23 cellular contexts compared by ENCODE assay signal in the genomic region with DNA sequence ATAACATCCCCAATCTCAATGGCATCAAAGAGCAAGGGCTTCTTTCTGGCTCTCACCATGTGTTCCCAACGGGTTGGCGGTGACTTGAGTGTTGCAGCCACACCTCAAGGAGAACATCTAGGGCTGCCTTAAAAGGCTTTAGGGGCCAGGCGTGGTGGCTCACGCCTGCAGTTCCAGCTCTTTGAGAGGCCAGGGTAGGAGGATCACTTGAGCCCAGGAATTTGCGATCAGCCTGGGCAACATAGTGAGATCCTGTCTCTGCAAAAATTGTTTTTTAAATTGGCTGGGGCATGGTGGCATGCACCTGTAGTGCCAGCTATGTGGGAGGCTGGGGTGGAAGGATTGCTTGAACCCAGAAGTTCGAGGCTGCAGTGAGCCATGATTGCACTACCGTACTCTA. TPM values are rescaled to one million over a fixed set of nuclear protein-coding genes. Genes with fewer than 3 reads are reported as not detected.
DNase-seq lines count a peak whose midpoint lies in the region; ATAC-seq and TF ChIP-seq lines count a peak whose summit lies in the region.
"Had no signal": no experiment of that assay in that cellular context is flagged by ENCODE, and none has a peak within 500 bp of the region (broad histone marks: within the 10 kb centered on the region; RNA-seq: fewer than 3 reads in every experiment).

No MANE protein-coding gene starts in this region.

- DNase-seq in WTC11 (ENCODE audit: low spot score) (no peak), osteoblast (ENCODE audit: insufficient read length, low spot score, missing footprints) (peak; percentile 79), NCI-H128 (lab: John Stamatoyannopoulos, UW; ENCODE audit: unreplicated experiment) (no peak), HAP-1 (ENCODE audit: low spot score in 2 of 2) (no peak)
- DNase-seq: 8988T; ACHN; BE2C; C1 segment of cervical spinal cord; CD4-positive, alpha-beta memory T cell; CD4-positive, CD25-positive, alpha-beta regulatory T cell; CD8-positive, alpha-beta memory T cell; COR-L47; DMS 273 treated with DMSO at 0.1 percent for 48 hours; DMS153; DMS53; DMS79; DND-41; EL; GDM1 had no signal

- CTCF ChIA-PET in HEK293 (lab: Yijun Ruan, JAX) = no interaction called here
- CTCF ChIA-PET in WTC11 (lab: Charles Lee) = interaction anchor here (0.6 to 2.1 kb wide), 2 partner anchors 277 to 440 kb away, joined by 3 to 5 read pairs; no protein-coding TSS in a partner anchor

- no peaks in the 10 kb centered on the region for H3K27me3 Mint-ChIP-seq in WTC11 (ENCODE audit: low read depth)
- H3K27me3 Mint-ChIP-seq: CD4-positive, alpha-beta memory T cell; CD4-positive, CD25-positive, alpha-beta regulatory T cell had no signal

- TF ChIP-seq CTCF in HEK293 (tag by site-specific recombination; IDR thresholded peaks at IDR 0.05) = no peak
- no peak for TF ChIP-seq CTCF in WTC11 (IDR thresholded peaks at IDR 0.05)
- no peak for TF ChIP-seq CTCF in osteoblast (IDR thresholded peaks at IDR 0.05; ENCODE audit: extremely low read depth, low read depth, low read length)

- H4K20me1 ChIP-seq in osteoblast (ENCODE audit: insufficient read depth, low read length) = no peaks in the 10 kb centered on the region
- H4K20me1 ChIP-seq: BLaER1 had no signal

- in situ Hi-C loops in HAP-1 (cut with MboI; ENCODE audit: low sequenced_read_pairs) = loop anchor here (5.0 kb wide), 1 partner anchor 267 kb away; no protein-coding TSS in a partner anchor

- H3K79me2 ChIP-seq in osteoblast (ENCODE audit: insufficient read depth, low read length) = no peaks in the 10 kb centered on the region

- no peak overlapping the region for H2AFZ ChIP-seq in osteoblast (ENCODE audit: low read length)

- H3K27ac ChIP-seq in HEK293 (ENCODE audit: extremely low read depth, low read depth, low read length) (no peak overlapping the region), osteoblast (ENCODE audit: low read depth, low read length) (no peak overlapping the region)
- H3K27ac ChIP-seq: BLaER1 had no signal

- no peaks in the 10 kb centered on the region for H3K4me1 ChIP-seq in HEK293 (ENCODE audit: control insufficient read depth, insufficient read depth, low read length)
- no peaks in the 10 kb centered on the region for H3K4me1 ChIP-seq in osteoblast (ENCODE audit: insufficient read depth, low read length)
- no peaks in the 10 kb centered on the region for H3K4me1 ChIP-seq in HAP-1
- H3K4me1 ChIP-seq: BE2C had no signal

- H3K9me3 Mint-ChIP-seq in WTC11 = no peaks in the 10 kb centered on the region
- H3K9me3 Mint-ChIP-seq: CD4-positive, CD25-positive, alpha-beta regulatory T cell; CD8-positive, alpha-beta memory T cell had no signal

- H3K4me1 Mint-ChIP-seq in WTC11 = no peaks in the 10 kb centered on the region
- H3K4me1 Mint-ChIP-seq: CD14-positive monocyte; CD4-positive, alpha-beta memory T cell; CD4-positive, CD25-positive, alpha-beta regulatory T cell; CD8-positive, alpha-beta memory T cell had no signal

- H3K9me3 ChIP-seq in HEK293 (ENCODE audit: control insufficient read depth, insufficient read depth, low read depth, low read length) (no peaks in the 10 kb centered on the region), osteoblast (ENCODE audit: low read depth, low read length) (no peaks in the 10 kb centered on the region), HAP-1 (no peaks in the 10 kb centered on the region)
- H3K9me3 ChIP-seq: BE2C, BLaER1 had no signal

- POLR2A ChIA-PET in HEK293 (lab: Yijun Ruan, JAX) (no interaction called here), WTC11 (lab: Charles Lee) (no interaction called here)

- no peak overlapping the region for H3K27ac Mint-ChIP-seq in WTC11
- H3K27ac Mint-ChIP-seq: CD14-positive monocyte; CD4-positive, alpha-beta memory T cell; CD8-positive, alpha-beta memory T cell had no signal

- H3K27me3 ChIP-seq in osteoblast (ENCODE audit: insufficient read depth, low read length) (no peaks in the 10 kb centered on the region), HAP-1 (ENCODE audit: low read depth) (no peaks in the 10 kb centered on the region)
- H3K27me3 ChIP-seq: BE2C, BLaER1 had no signal

- H3K4me3 Mint-ChIP-seq in WTC11 = no peak overlapping the region
- H3K4me3 Mint-ChIP-seq: CD14-positive monocyte; CD4-positive, alpha-beta memory T cell; CD4-positive, CD25-positive, alpha-beta regulatory T cell; CD8-positive, alpha-beta memory T cell had no signal

- no peaks in the 10 kb centered on the region for H3K36me3 ChIP-seq in HEK293 (ENCODE audit: control insufficient read depth in 2 of 2, insufficient read depth in 1 of 2, low read length in 2 of 2)
- no peaks in the 10 kb centered on the region for H3K36me3 ChIP-seq in osteoblast (ENCODE audit: insufficient read depth, low read length)
- no peaks in the 10 kb centered on the region for H3K36me3 ChIP-seq in HAP-1 (replicated peaks)
- H3K36me3 ChIP-seq: BE2C, BLaER1 had no signal

- no peak for ATAC-seq in WTC11
- ATAC-seq: GM12878 had no signal

- no peak overlapping the region for H3K4me2 ChIP-seq in osteoblast (ENCODE audit: insufficient read depth, low read length)
- H3K4me2 ChIP-seq: BLaER1 had no signal

- H3K4me3 ChIP-seq in HEK293 (ENCODE audit: low read depth, low read length) (no peak overlapping the region), osteoblast (ENCODE audit: insufficient read depth, low read length) (no peak overlapping the region), HAP-1 (no peak overlapping the region)
- H3K4me3 ChIP-seq: BLaER1, GM12878 had no signal

- H3K36me3 Mint-ChIP-seq in WTC11 = peaks cover 9% of the 10 kb centered on the region; the same call in 1 of the 2 replicates
- H3K36me3 Mint-ChIP-seq: CD14-positive monocyte; CD4-positive, alpha-beta memory T cell; CD4-positive, CD25-positive, alpha-beta regulatory T cell; CD8-positive, alpha-beta memory T cell had no signal

TF ChIP-seq in HEK293, 187 proteins besides CTCF, POLR2A, EP300 and RAD21:
- peak; percentile 55; the same call in 1 of the 2 replicates for TF ChIP-seq ZNF121 (tag by site-specific recombination; IDR thresholded peaks at IDR 0.05)
- no peak for TF ChIP-seq ZNF707 (tag by site-specific recombination; IDR thresholded peaks at IDR 0.05)
- TF ChIP-seq, protein P1, sequence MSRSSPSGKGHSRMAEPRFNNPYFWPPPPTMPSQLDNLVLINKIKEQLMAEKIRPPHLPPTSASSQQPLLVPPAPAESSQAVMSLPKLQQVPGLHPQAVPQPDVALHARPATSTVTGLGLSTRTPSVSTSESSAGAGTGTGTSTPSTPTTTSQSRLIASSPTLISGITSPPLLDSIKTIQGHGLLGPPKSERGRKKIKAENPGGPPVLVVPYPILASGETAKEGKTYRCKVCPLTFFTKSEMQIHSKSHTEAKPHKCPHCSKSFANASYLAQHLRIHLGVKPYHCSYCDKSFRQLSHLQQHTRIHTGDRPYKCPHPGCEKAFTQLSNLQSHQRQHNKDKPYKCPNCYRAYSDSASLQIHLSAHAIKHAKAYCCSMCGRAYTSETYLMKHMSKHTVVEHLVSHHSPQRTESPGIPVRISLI (tag by site-specific recombination; IDR thresholded peaks at IDR 0.05) = peak; percentile 55; the same call in 1 of the 2 replicates
- TF ChIP-seq MEIS1 (CRISPR knock-in tag; IDR thresholded peaks at IDR 0.05; ENCODE audit: borderline replicate concordance) = no peak

TF ChIP-seq in WTC11, 78 proteins besides CTCF, POLR2A, EP300 and RAD21:
- TF ChIP-seq ZNF232 (CRISPR knock-in tag; IDR thresholded peaks at IDR 0.05) (no peak), ZNF416 (CRISPR knock-in tag; IDR thresholded peaks at IDR 0.05) (no peak), SOX15 (CRISPR knock-in tag; IDR thresholded peaks at IDR 0.05) (no peak), TP53 (CRISPR knock-in tag; IDR thresholded peaks at IDR 0.05) (no peak), ZNF281 (CRISPR knock-in tag; IDR thresholded peaks at IDR 0.05) (no peak), ZNF121 (CRISPR knock-in tag; IDR thresholded peaks at IDR 0.05) (0 out of 2 replicates have a peak, but pooled peaks have one; percentile 7)

RNA-seq across cellular contexts. Expression of gene RFLNA, which starts 14.9 kb away (rescaled TPM):
- 6.3 to 11.3 TPM (median 10.2 TPM) in 3 replicates for total RNA-seq in WTC11 (2021)
- total RNA-seq in osteoblast = 15.9 and 16.2 TPM in 2 replicates
- total RNA-seq: CD4-positive, alpha-beta memory T cell; CD4-positive, CD25-positive, alpha-beta regulatory T cell; CD8-positive, alpha-beta memory T cell; GM12878 had no signal

Comparison
In these comparisons a context has a peak if more than half of its experiments do, and no peak if none do; other contexts are left out.
1. Of the 8 proteins assayed by ChIP-seq in both HEK293 and WTC11: peak only in HEK293: none; only in WTC11: none; in both: ZNF121; in neither: 7.